In the genomic region with DNA sequence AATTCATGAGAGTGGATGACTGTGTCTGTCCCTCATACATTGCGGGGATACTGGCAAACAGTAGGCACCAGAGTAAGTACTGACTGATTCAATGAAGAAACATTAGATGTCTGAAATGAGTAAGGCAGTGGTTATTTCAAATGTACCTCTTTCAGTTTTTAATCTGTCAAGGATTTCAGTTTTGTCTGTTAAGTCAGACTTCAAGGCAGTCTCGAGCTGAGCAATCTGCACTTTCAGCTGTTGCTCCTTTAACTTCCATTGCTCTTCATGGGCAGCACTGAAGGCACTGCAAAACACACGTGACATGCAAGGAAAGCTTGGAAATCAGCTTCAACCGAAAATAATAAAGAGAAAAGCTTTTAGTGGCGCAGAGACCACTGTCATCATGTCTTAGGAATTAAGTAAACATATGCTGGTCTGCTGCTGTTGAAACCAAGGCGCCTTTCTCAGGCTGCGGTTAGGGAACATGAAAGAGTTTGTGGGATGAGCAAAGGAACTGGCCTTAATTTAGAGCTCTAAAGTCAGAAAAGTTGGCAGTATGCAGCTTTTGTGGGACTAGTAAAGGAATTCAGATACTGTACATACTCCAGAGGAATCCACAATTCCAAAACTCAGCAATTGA, we compare ENCODE assay signal across 9 cellular contexts. TPM values are rescaled to one million over a fixed set of nuclear protein-coding genes. Genes with fewer than 3 reads are reported as not detected.
DNase-seq lines count a peak whose midpoint lies in the region; ATAC-seq and TF ChIP-seq lines count a peak whose summit lies in the region.
"Had no signal": no experiment of that assay in that cellular context is flagged by ENCODE, and none has a peak within 500 bp of the region (broad histone marks: within the 10 kb centered on the region; RNA-seq: fewer than 3 reads in every experiment).

No MANE protein-coding gene starts in this region.

- DNase-seq in AG09319 (ENCODE audit: extremely low read depth, low read depth) (peak; percentile 62), Karpas-422 (peak; percentile 54), left ventricle myocardium inferior (no peak), C1 segment of cervical spinal cord (lab: John Stamatoyannopoulos, UW) (no peak), KG1 (lab: John Stamatoyannopoulos, UW) (no peak), NCI-H128 (lab: John Stamatoyannopoulos, UW; ENCODE audit: unreplicated experiment) (no peak), NOMO-1 (lab: John Stamatoyannopoulos, UW; ENCODE audit: unreplicated experiment in 2 of 2) (no peak)
- DNase-seq: activated gamma-delta T cell had no signal

- H4K20me1 ChIP-seq in Karpas-422 (ENCODE audit: insufficient read depth, low read depth, low read length), result no peaks in the 10 kb centered on the region

- peak overlapping the region; percentile 26 for H3K9ac ChIP-seq in Karpas-422 (ENCODE audit: low read length)

- H3K9me2 ChIP-seq in Karpas-422 (replicated peaks; ENCODE audit: insufficient read depth, low read length), result no peaks in the 10 kb centered on the region

- H3K79me2 ChIP-seq in Karpas-422 (ENCODE audit: low read length), result no peaks in the 10 kb centered on the region

- intact Hi-C loops in left ventricle myocardium inferior (cut with micrococcal nuclease), result no loop called here

- peak; percentile 85 for ATAC-seq in GM19395 (IDR thresholded peaks at IDR 0.05; ENCODE audit: unreplicated experiment)

- H3K4me2 ChIP-seq in Karpas-422 (ENCODE audit: low read depth, low read length, poor library complexity, severe bottlenecking), result peak overlapping the region; percentile 65

- H3K4me3 ChIP-seq in Karpas-422 (ENCODE audit: low read length), result 0 out of 2 replicates have a peak overlapping the region, but pooled peaks have one; percentile 5
- peak overlapping the region; percentile 26 for H3K4me3 ChIP-seq in left ventricle myocardium inferior

- 0 out of 2 replicates have a peak, but pooled peaks cover 8% of the 10 kb centered on the region for H3K36me3 ChIP-seq in Karpas-422 (ENCODE audit: insufficient read depth, low read length)
- H3K36me3 ChIP-seq in left ventricle myocardium inferior, result no peaks in the 10 kb centered on the region

- H3K4me1 ChIP-seq in Karpas-422 (ENCODE audit: low read length) (peaks cover 47% of the 10 kb centered on the region), left ventricle myocardium inferior (peaks cover 19% of the 10 kb centered on the region)

- TF ChIP-seq CTCF in AG09319 (IDR thresholded peaks at IDR 0.05; ENCODE audit: low read depth, low read length) (no peak), left ventricle myocardium inferior (IDR thresholded peaks at IDR 0.05; ENCODE audit: borderline replicate concordance) (no peak)

- H3K27me3 ChIP-seq in Karpas-422 (ENCODE audit: low read length) (no peaks in the 10 kb centered on the region), left ventricle myocardium inferior (ENCODE audit: low read depth) (no peaks in the 10 kb centered on the region)

- H3K27ac ChIP-seq in Karpas-422 (ENCODE audit: low read length) (peak overlapping the region; percentile 85), left ventricle myocardium inferior (replicated peaks) (peak overlapping the region; percentile 28)

- H3K9me3 ChIP-seq in Karpas-422 (ENCODE audit: low read length), result no peaks in the 10 kb centered on the region
- H3K9me3 ChIP-seq in left ventricle myocardium inferior (replicated peaks), result no peaks in the 10 kb centered on the region

- peak overlapping the region; percentile 40 for H2AFZ ChIP-seq in Karpas-422 (ENCODE audit: low read length)

RNA-seq across cellular contexts. Expression of a gene that starts 38.8 kb away (rescaled TPM):
- total RNA-seq in Karpas-422 (2014; rRNA removed; shearing (Covaris generic); ENCODE audit: low replicate concordance), result 19.1 and 25.1 TPM in 2 replicates
- 1.7 TPM for total RNA-seq in left ventricle myocardium inferior

RNA-seq across cellular contexts. Expression of a gene that starts 39.1 kb away (rescaled TPM):
- 101 and 125 TPM in 2 replicates for total RNA-seq in Karpas-422 (2014; rRNA removed; shearing (Covaris generic); ENCODE audit: low replicate concordance)
- 78.4 TPM for total RNA-seq in left ventricle myocardium inferior

Comparison
In these comparisons a context has a peak if more than half of its experiments do, and no peak if none do; other contexts are left out.
1. DNase-seq: peak in AG09319 (single experiment) and Karpas-422 (single experiment); none in left ventricle myocardium inferior (single experiment), C1 segment of cervical spinal cord (0 of 14), KG1 (single experiment), NCI-H128 (single experiment) and NOMO-1 (0 of 2).